In genomic region chr1:10969267-10969970, GRCh38 we compare ENCODE assay signal across 1 cellular context.
TF ChIP-seq lines count a peak whose summit lies in the region.

No MANE protein-coding gene starts in this region.

TF ChIP-seq in GM12878, 131 proteins besides CTCF, POLR2A, EP300 and RAD21:
- no peak for TF ChIP-seq IRF4 (IDR thresholded peaks at IDR 0.05; ENCODE audit: low read depth, low read length)
- TF ChIP-seq HCFC1 (IDR thresholded peaks at IDR 0.05; ENCODE audit: low read length) = no peak
- TF ChIP-seq HSF1 (IDR thresholded peaks at IDR 0.05; ENCODE audit: low read depth, low read length) = peak; percentile 70; the same call in 1 of the 2 replicates
- peak; percentile 86 for TF ChIP-seq EED (IDR thresholded peaks at IDR 0.05; ENCODE audit: low read depth)
- TF ChIP-seq YY1 (IDR thresholded peaks at IDR 0.05; ENCODE audit: low read depth, low read length) = no peak
- TF ChIP-seq ZBTB11 (CRISPR knock-in tag; IDR thresholded peaks at IDR 0.05) = no peak
- TF ChIP-seq ZNF217 (IDR thresholded peaks at IDR 0.05) = no peak
- TF ChIP-seq E2F8 (IDR thresholded peaks at IDR 0.05; ENCODE audit: low read depth, partially characterized antibody) = no peak
- peak; percentile 85 for TF ChIP-seq SPI1 (IDR thresholded peaks at IDR 0.05; ENCODE audit: borderline replicate concordance, insufficient read depth, low read depth, low read length)
- no peak for TF ChIP-seq ZNF274 (IDR thresholded peaks at IDR 0.05; ENCODE audit: insufficient read depth, insufficient read length)
- no peak for TF ChIP-seq KDM1A (IDR thresholded peaks at IDR 0.05; ENCODE audit: borderline replicate concordance)
- TF ChIP-seq BCL11A (IDR thresholded peaks at IDR 0.05; ENCODE audit: low read depth, low read length) = 0 out of 2 replicates have a peak, but pooled peaks have one; percentile 4
- TF ChIP-seq PRDM15 (CRISPR knock-in tag; IDR thresholded peaks at IDR 0.05) = no peak
- peak; percentile 51 to 63; a peak in 3 of 4 replicates for TF ChIP-seq IKZF2 (IDR thresholded peaks at IDR 0.05)
- TF ChIP-seq PKNOX1 (IDR thresholded peaks at IDR 0.05) = no peak
- TF ChIP-seq MEF2A (IDR thresholded peaks at IDR 0.05; ENCODE audit: insufficient read depth, low read depth, low read length) = 0 out of 2 replicates have a peak, but pooled peaks have one; percentile 24
- TF ChIP-seq CEBPB (IDR thresholded peaks at IDR 0.05; ENCODE audit: borderline replicate concordance in 1 of 2, low read depth in 2 of 2, low read length in 2 of 2) = no peak
- no peak for TF ChIP-seq CBX3 (IDR thresholded peaks at IDR 0.05; ENCODE audit: borderline replicate concordance, low read depth)
- no peak for TF ChIP-seq BMI1 (IDR thresholded peaks at IDR 0.05; ENCODE audit: borderline replicate concordance)
- no peak for TF ChIP-seq CHD4 (IDR thresholded peaks at IDR 0.05)
- no peak for TF ChIP-seq ZBTB33 (IDR thresholded peaks at IDR 0.05)
- no peak for TF ChIP-seq DPF2 (IDR thresholded peaks at IDR 0.05)
- no peak for TF ChIP-seq ATF2 (IDR thresholded peaks at IDR 0.05; ENCODE audit: low read length)
- no peak for TF ChIP-seq TCF12 (IDR thresholded peaks at IDR 0.05; ENCODE audit: low read depth, low read length)
- no peak for TF ChIP-seq MYB (IDR thresholded peaks at IDR 0.05; ENCODE audit: borderline replicate concordance, low read depth, low read length)
- TF ChIP-seq IKZF1 (conservative IDR thresholded peaks at IDR 0.05) = peak; percentile 33
